1 cellular context compared by ENCODE assay signal in the genomic region with DNA sequence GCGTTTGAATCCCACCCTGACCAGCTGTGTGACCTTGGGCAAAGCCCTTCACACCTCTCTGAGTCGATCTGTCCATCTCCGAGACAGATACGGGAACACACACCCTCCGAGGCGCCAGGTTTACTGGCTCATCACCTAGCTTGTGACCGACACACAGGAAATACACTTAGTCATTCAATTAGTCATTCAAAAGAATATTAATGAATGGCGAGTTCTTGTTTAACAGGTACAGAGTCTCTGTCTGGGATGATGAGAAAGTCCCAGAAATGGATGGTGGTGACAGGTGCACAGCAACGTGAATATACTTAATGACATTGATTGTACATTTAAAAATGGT.
TF ChIP-seq lines count a peak whose summit lies in the region.

No MANE protein-coding gene starts in this region.

TF ChIP-seq in HCT116, 20 proteins besides CTCF, POLR2A, EP300 and RAD21 (continued from another document):
- TF ChIP-seq JUND (IDR thresholded peaks at IDR 0.05) (peak; percentile 92), SP1 (IDR thresholded peaks at IDR 0.05; ENCODE audit: low read depth) (peak; percentile 87), EZH2 (IDR thresholded peaks at IDR 0.05) (no peak), ATF3 (IDR thresholded peaks at IDR 0.05) (no peak)
- TF ChIP-seq, protein P1, sequence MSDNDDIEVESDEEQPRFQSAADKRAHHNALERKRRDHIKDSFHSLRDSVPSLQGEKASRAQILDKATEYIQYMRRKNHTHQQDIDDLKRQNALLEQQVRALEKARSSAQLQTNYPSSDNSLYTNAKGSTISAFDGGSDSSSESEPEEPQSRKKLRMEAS (IDR thresholded peaks at IDR 0.05): peak; percentile 55
